In the genomic region with DNA sequence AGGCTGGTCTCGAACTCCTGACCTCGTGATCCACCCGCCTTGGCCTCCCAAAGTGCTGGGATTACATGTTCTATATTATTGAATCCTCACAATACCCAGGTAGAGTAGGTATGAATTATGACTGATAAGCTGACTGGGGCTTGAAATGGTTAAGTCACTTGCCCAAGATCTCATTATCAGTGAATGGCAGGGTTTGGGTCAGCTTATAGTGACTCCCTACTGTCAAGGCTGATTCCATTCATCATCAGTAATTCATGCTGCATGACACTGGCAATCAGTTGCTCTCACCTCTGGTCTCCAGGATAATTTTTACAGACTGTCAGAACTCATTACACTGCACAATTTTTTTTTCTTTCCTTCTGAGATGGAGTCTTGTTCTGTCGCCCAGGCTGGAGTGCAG, we compare ENCODE assay signal across 23 cellular contexts.
"Had no signal": no experiment of that assay in that cellular context is flagged by ENCODE, and none has a peak within 500 bp of the region (broad histone marks: within the 10 kb centered on the region; RNA-seq: fewer than 3 reads in every experiment).

No MANE protein-coding gene starts in this region.

- DNase-seq: colonic mucosa; effector memory CD4-positive, alpha-beta T cell; foreskin keratinocyte; heart left ventricle; kidney; left cardiac atrium; left lung; mesenchymal stem cell; mucosa of descending colon; naive thymus-derived CD4-positive, alpha-beta T cell; nucleus accumbens; stimulated activated CD4-positive, alpha-beta T cell treated with anti-CD3 and anti-CD28 coated beads, Interleukin-2, amount 100 ng/mL, for 24 hours; stimulated activated CD4-positive, alpha-beta T cell treated with anti-CD3 and anti-CD28 coated beads, Interleukin-4, amount 100 ng/mL, for 24 hours; stimulated activated naive CD4-positive, alpha-beta T cell treated with Interleukin-2 at 50 U/mL for 16 hours; stomach; upper lobe of left lung had no signal

- H3K27me3 ChIP-seq: colonic mucosa, esophagus muscularis mucosa, foreskin keratinocyte, gastroesophageal sphincter, heart left ventricle, hepatocyte, left lung, right atrium auricular region, stomach, tibial nerve, upper lobe of left lung had no signal

- H3K9me3 ChIP-seq: colonic mucosa, esophagus muscularis mucosa, gastroesophageal sphincter, heart left ventricle, left lung, mucosa of descending colon, prostate gland, right atrium auricular region, stomach, thoracic aorta, tibial nerve, upper lobe of left lung had no signal

- H3K27ac ChIP-seq: colonic mucosa, foreskin keratinocyte, heart left ventricle, hepatocyte, prostate gland, right atrium auricular region, stomach, upper lobe of left lung had no signal

- H3K4me1 ChIP-seq: colonic mucosa, prostate gland had no signal

- H3K4me2 ChIP-seq: hepatocyte had no signal

- H2AFZ ChIP-seq: hepatocyte had no signal

- H3K4me3 ChIP-seq: colonic mucosa, esophagus muscularis mucosa, gastroesophageal sphincter, heart left ventricle, hepatocyte, left lung, mucosa of descending colon, prostate gland, right atrium auricular region, stomach, thoracic aorta, tibial nerve, upper lobe of left lung had no signal

- H3K36me3 ChIP-seq: colonic mucosa, prostate gland, thoracic aorta had no signal
